ENCODE assay signal across 23 cellular contexts in genomic region chr5:150341989-150342388, GRCh38. TPM values are rescaled to one million over a fixed set of nuclear protein-coding genes. Genes with fewer than 3 reads are reported as not detected.
DNase-seq lines count a peak whose midpoint lies in the region; ATAC-seq, FAIRE-seq and TF ChIP-seq lines count a peak whose summit lies in the region.
"Had no signal": no experiment of that assay in that cellular context is flagged by ENCODE, and none has a peak within 500 bp of the region (broad histone marks: within the 10 kb centered on the region; RNA-seq: fewer than 3 reads in every experiment).

No MANE protein-coding gene starts in this region.

- H2AFZ ChIP-seq in HepG2 (ENCODE audit: low read length) (no peak overlapping the region), KMS-11 (ENCODE audit: low read depth) (no peak overlapping the region)
- H2AFZ ChIP-seq: GM23338 had no signal

- H3K9me3 ChIP-seq in HepG2 (ENCODE audit: low read length) (no peaks in the 10 kb centered on the region), right lobe of liver (no peaks in the 10 kb centered on the region)
- H3K9me3 ChIP-seq: HAP-1 had no signal

- no peak overlapping the region for H3K4me3 Mint-ChIP-seq in central memory CD8-positive, alpha-beta T cell
- H3K4me3 Mint-ChIP-seq in T-cell = no peak overlapping the region
- H3K4me3 Mint-ChIP-seq: CD14-positive monocyte; CD4-positive, alpha-beta T cell; CD8-positive, alpha-beta memory T cell; GM23338; HFFc6 had no signal

- no peak for FAIRE-seq in HepG2 (lab: Jason Lieb, UNC)
- FAIRE-seq: D721Med, GM19239, H54 had no signal

- no peaks in the 10 kb centered on the region for H3K36me3 Mint-ChIP-seq in central memory CD8-positive, alpha-beta T cell (ENCODE audit: insufficient read depth)
- no peaks in the 10 kb centered on the region for H3K36me3 Mint-ChIP-seq in T-cell
- H3K36me3 Mint-ChIP-seq: CD14-positive monocyte; CD8-positive, alpha-beta memory T cell had no signal

- peaks cover 15% of the 10 kb centered on the region for H3K4me1 Mint-ChIP-seq in central memory CD8-positive, alpha-beta T cell
- H3K4me1 Mint-ChIP-seq in T-cell = peaks cover 0 to 6% (median 4%) of the 10 kb centered on the region in 3 donors

- no peak overlapping the region for H3K4me3 ChIP-seq in HepG2 (replicated peaks in 1 of 3; ENCODE audit: insufficient read depth in 1 of 3, low read depth in 2 of 3, low read length in 3 of 3)
- H3K4me3 ChIP-seq in right lobe of liver = no peak overlapping the region
- H3K4me3 ChIP-seq in KMS-11 (IDR thresholded peaks at IDR 0.05; ENCODE audit: insufficient read depth, low read depth, low read length) = no peak overlapping the region
- H3K4me3 ChIP-seq: GM12878, GM23338, HAP-1 had no signal

- no peaks in the 10 kb centered on the region for H3K27me3 Mint-ChIP-seq in central memory CD8-positive, alpha-beta T cell
- H3K27me3 Mint-ChIP-seq in T-cell = peaks cover 4% of the 10 kb centered on the region in 2 donors
- H3K27me3 Mint-ChIP-seq: CD4-positive, alpha-beta T cell had no signal

- no peaks in the 10 kb centered on the region for H3K9me3 Mint-ChIP-seq in central memory CD8-positive, alpha-beta T cell
- H3K9me3 Mint-ChIP-seq in T-cell = no peaks in the 10 kb centered on the region
- H3K9me3 Mint-ChIP-seq: CD4-positive, alpha-beta T cell; GM23338; HFFc6 had no signal

- H3K36me3 ChIP-seq in HepG2 (replicated peaks in 1 of 2; ENCODE audit: control insufficient read depth in 1 of 2, insufficient read depth in 2 of 2, low read length in 2 of 2) (no peaks in the 10 kb centered on the region), right lobe of liver (no peaks in the 10 kb centered on the region), KMS-11 (ENCODE audit: insufficient read depth) (no peaks in the 10 kb centered on the region)
- H3K36me3 ChIP-seq: HAP-1 had no signal

- intact Hi-C loops in HepG2 (cut with micrococcal nuclease; ENCODE audit: unreplicated experiment) = no loop called here
- intact Hi-C loops in right lobe of liver (cut with DNase I) = loop anchor here in 1 of 2 donors (10.0 kb wide), 1 partner anchor 177 kb away; the partner anchor contains the start of gene CDX1

- no peak for TF ChIP-seq POLR2A in HepG2 (IDR thresholded peaks at IDR 0.05; ENCODE audit: insufficient read depth in 1 of 2, low read depth in 2 of 2, low read length in 2 of 2)
- TF ChIP-seq POLR2A in right lobe of liver (IDR thresholded peaks at IDR 0.05) = no peak

- no peak for TF ChIP-seq EP300 in HepG2 (IDR thresholded peaks at IDR 0.05; ENCODE audit: low read depth in 2 of 2, low read length in 2 of 2)
- TF ChIP-seq EP300 in HepG2 (CRISPR knock-in tag; IDR thresholded peaks at IDR 0.05; ENCODE audit: borderline replicate concordance) = no peak

- in situ Hi-C loops in HepG2 (cut with HindIII; ENCODE audit: extremely low pct_ligation_motif_present, low pct_unique_long_range_greater_than_20kb) = no loop called here

- H3K27me3 ChIP-seq in HepG2 (ENCODE audit: control insufficient read depth in 1 of 2, insufficient read depth in 2 of 2, low read length in 2 of 2) = peaks cover 2 to 6% of the 10 kb centered on the region in 2 experiments; a peak in 2 of 5 replicates
- no peaks in the 10 kb centered on the region for H3K27me3 ChIP-seq in right lobe of liver
- no peaks in the 10 kb centered on the region for H3K27me3 ChIP-seq in KMS-11 (ENCODE audit: insufficient read depth, low read depth)

- H3K9ac ChIP-seq in HepG2 (ENCODE audit: insufficient read depth, low read depth, low read length) (no peak overlapping the region), KMS-11 (no peak overlapping the region)

- 17% methylated on average over 1 of the region's 1 CpG for WGBS in HepG2 (ENCODE audit: low lambda C conversion rate)
- WGBS in right lobe of liver (ENCODE audit: insufficient coverage, low coverage, low lambda C conversion rate, missing lambda C conversion rate) = no CpG with 5 or more reads among the region's 1 CpG

- no peak for TF ChIP-seq RAD21 in HepG2 (CRISPR knock-in tag; IDR thresholded peaks at IDR 0.05)

- no peak for DNase-seq in HepG2 (ENCODE audit: low spot score)
- no peak for DNase-seq in right lobe of liver
- no peak for DNase-seq in central memory CD8-positive, alpha-beta T cell (ENCODE audit: low spot score in 2 of 2)
- no peak for DNase-seq in activated CD4-positive, alpha-beta T cell treated with anti-CD3 and anti-CD28 coated beads for 48 hours
- no peak for DNase-seq in T-cell
- DNase-seq: 8988T; CD4-positive, alpha-beta T cell; CD8-positive, alpha-beta memory T cell; DMS 273 treated with DMSO at 0.1 percent for 48 hours; DMS79; EL; GDM1; HFFc6 had no signal

- H3K79me2 ChIP-seq in HepG2 (ENCODE audit: insufficient read depth, low read length) (no peaks in the 10 kb centered on the region), KMS-11 (ENCODE audit: insufficient read depth, low read depth) (no peaks in the 10 kb centered on the region)

- peak overlapping the region; percentile 74 for H3K27ac Mint-ChIP-seq in central memory CD8-positive, alpha-beta T cell (ENCODE audit: low read depth)
- H3K27ac Mint-ChIP-seq in T-cell = no peak overlapping the region
- H3K27ac Mint-ChIP-seq: CD4-positive, alpha-beta T cell; CD8-positive, alpha-beta memory T cell; GM23338; HFFc6 had no signal

- ATAC-seq in HepG2 = no peak
- no peak for ATAC-seq in right lobe of liver
- ATAC-seq in central memory CD8-positive, alpha-beta T cell (replicated peaks; ENCODE audit: extremely low read depth, poor library complexity, severe bottlenecking) = no peak
- no peak for ATAC-seq in T-cell (replicated peaks in 1 of 4)
- ATAC-seq in GM19463 (IDR thresholded peaks at IDR 0.05; ENCODE audit: unreplicated experiment) = no peak
- ATAC-seq: GM23338 had no signal

- H3K4me2 ChIP-seq in HepG2 (ENCODE audit: low read depth, low read length) (no peak overlapping the region), KMS-11 (peak overlapping the region; percentile 87; the same call in 1 of the 2 replicates)
- H3K4me2 ChIP-seq: GM23338 had no signal

- CTCF ChIA-PET in HepG2 (lab: Yijun Ruan, JAX; ENCODE audit: low intra/inter-chr PET ratio, low total read pairs) (no interaction called here), T-cell (lab: Charles Lee) (no interaction called here)

- no TSS peak for BruUV-seq in HepG2 (replicated peaks; lab: Mats Ljungman, UMichigan)

- POLR2A ChIA-PET in HepG2 (lab: Yijun Ruan, JAX) = no interaction called here
- POLR2A ChIA-PET in T-cell (lab: Charles Lee) = no interaction called here

- TF ChIP-seq CTCF in HepG2 (CRISPR knock-in tag; IDR thresholded peaks at IDR 0.05) (no peak), right lobe of liver (IDR thresholded peaks at IDR 0.05) (no peak), KMS-11 (conservative IDR thresholded peaks at IDR 0.05; ENCODE audit: low read depth, low read length) (no peak)

- peaks cover 31% of the 10 kb centered on the region for H3K4me1 ChIP-seq in HepG2 (ENCODE audit: insufficient read depth, low read length)
- H3K4me1 ChIP-seq in right lobe of liver = no peaks in the 10 kb centered on the region
- H3K4me1 ChIP-seq in KMS-11 (ENCODE audit: low read depth, poor library complexity, severe bottlenecking) = peaks cover 77% of the 10 kb centered on the region

- H4K20me1 ChIP-seq in HepG2 (ENCODE audit: insufficient read depth, low read length) (no peaks in the 10 kb centered on the region), KMS-11 (ENCODE audit: insufficient read depth) (no peaks in the 10 kb centered on the region)

- no peak overlapping the region for H3K27ac ChIP-seq in HepG2 (ENCODE audit: extremely low read length, insufficient read depth, low read length)
- no peak overlapping the region for H3K27ac ChIP-seq in right lobe of liver
- H3K27ac ChIP-seq in KMS-11 = peak overlapping the region; percentile 83

RNA-seq across cellular contexts. Expression of gene TCOF1, which starts 15.5 kb away (rescaled TPM):
- total RNA-seq in HepG2 (2016; rRNA removed; fragmentation: Illumina TruSeq; extraction: Trizol) = 41.6 and 44.5 TPM in 2 replicates
- 7.0 and 8.0 TPM in 2 replicates for total RNA-seq in HepG2 (2016; cell fraction: cytosol; rRNA removed; fragmentation: Illumina TruSeq; extraction: Trizol; ENCODE audit: low read depth)
- 34.8 and 42.9 TPM in 2 replicates for total RNA-seq in HepG2 (2016; cell fraction: insoluble cytoplasmic fraction; rRNA removed; fragmentation: Illumina TruSeq; extraction: Trizol)
- total RNA-seq in HepG2 (2016; cell fraction: membrane; rRNA removed; fragmentation: Illumina TruSeq; extraction: Trizol) = 12.4 and 12.6 TPM in 2 replicates
- 38.8 and 43.2 TPM in 2 replicates for total RNA-seq in HepG2 (2016; cell fraction: nucleus; rRNA removed; fragmentation: Illumina TruSeq; extraction: Trizol)
- polyA plus RNA-seq in HepG2 (2011; rRNA removed) = 9.9 and 10.1 TPM in 2 replicates
- 5.7 and 7.4 TPM in 2 replicates for polyA plus RNA-seq in HepG2 (2011; cell fraction: cytosol; rRNA removed)
- polyA plus RNA-seq in HepG2 (2011; cell fraction: nucleus; rRNA removed) = 27.8 and 31.6 TPM in 2 replicates
- 14.9 and 19.7 TPM in 2 replicates for polyA plus RNA-seq in HepG2 (2012)
- 2.9 and 3.4 TPM in 2 replicates for polyA plus RNA-seq in HepG2 (2016; cell fraction: cytosol; fragmentation: Illumina TruSeq; extraction: Trizol; ENCODE audit: low read depth)
- 38.4 and 54.0 TPM in 2 replicates for polyA plus RNA-seq in HepG2 (2016; cell fraction: insoluble cytoplasmic fraction; fragmentation: Illumina TruSeq; extraction: Trizol; ENCODE audit: low read depth)
- 6.2 and 8.3 TPM in 2 replicates for polyA plus RNA-seq in HepG2 (2016; cell fraction: membrane; fragmentation: Illumina TruSeq; extraction: Trizol; ENCODE audit: low read depth)
- 61.9 and 69.6 TPM in 2 replicates for polyA plus RNA-seq in HepG2 (2016; cell fraction: nucleus; fragmentation: Illumina TruSeq; extraction: Trizol; ENCODE audit: insufficient read depth, low read depth)
- 16.4 and 42.6 TPM in 2 replicates for polyA minus RNA-seq in HepG2 (2011; rRNA and poly(A)+ RNA removed; ENCODE audit: low replicate concordance)
- polyA minus RNA-seq in HepG2 (2011; cell fraction: cytosol; rRNA and poly(A)+ RNA removed) = 9.8 and 12.7 TPM in 2 replicates
- polyA minus RNA-seq in HepG2 (2011; cell fraction: nucleus; rRNA and poly(A)+ RNA removed) = 19.2 and 20.5 TPM in 2 replicates
- total RNA-seq in right lobe of liver = 10 to 100 TPM in 2 of 6 experiments, 1 to 10 TPM in 4; 6.7 to 12.0 (median 8.9) TPM
- total RNA-seq in T-cell = 10 to 100 TPM; 50.4 to 67.8 (median 58.4) TPM

RNA-seq across cellular contexts. Expression of gene ARSI, which starts 39.3 kb away (rescaled TPM):
- total RNA-seq in HepG2 (2016; rRNA removed; fragmentation: Illumina TruSeq; extraction: Trizol) (17.6 and 33.9 TPM in 2 replicates), right lobe of liver (under 1 TPM in 5 of 6 experiments, not detected in 1; 0.06 to 0.51 (median 0.20) TPM), T-cell (under 1 TPM in 1 of 5 donors, not detected in 4; 0.09 TPM)
- total RNA-seq in HepG2 (2016; cell fraction: cytosol; rRNA removed; fragmentation: Illumina TruSeq; extraction: Trizol; ENCODE audit: low read depth) = 3.1 and 3.4 TPM in 2 replicates
- total RNA-seq in HepG2 (2016; cell fraction: insoluble cytoplasmic fraction; rRNA removed; fragmentation: Illumina TruSeq; extraction: Trizol) = 21.4 and 37.4 TPM in 2 replicates
- 11.0 and 13.0 TPM in 2 replicates for total RNA-seq in HepG2 (2016; cell fraction: membrane; rRNA removed; fragmentation: Illumina TruSeq; extraction: Trizol)
- total RNA-seq in HepG2 (2016; cell fraction: nucleus; rRNA removed; fragmentation: Illumina TruSeq; extraction: Trizol) = 25.8 and 28.7 TPM in 2 replicates
- 4.2 and 6.4 TPM in 2 replicates for polyA plus RNA-seq in HepG2 (2011; rRNA removed)
- 6.1 and 8.6 TPM in 2 replicates for polyA plus RNA-seq in HepG2 (2011; cell fraction: cytosol; rRNA removed)
- 5.3 and 5.7 TPM in 2 replicates for polyA plus RNA-seq in HepG2 (2011; cell fraction: nucleus; rRNA removed)
- 2.2 and 3.5 TPM in 2 replicates for polyA plus RNA-seq in HepG2 (2012)
- 2.1 and 2.4 TPM in 2 replicates for polyA plus RNA-seq in HepG2 (2016; cell fraction: cytosol; fragmentation: Illumina TruSeq; extraction: Trizol; ENCODE audit: low read depth)
- polyA plus RNA-seq in HepG2 (2016; cell fraction: insoluble cytoplasmic fraction; fragmentation: Illumina TruSeq; extraction: Trizol; ENCODE audit: low read depth) = 14.2 and 17.0 TPM in 2 replicates
- polyA plus RNA-seq in HepG2 (2016; cell fraction: membrane; fragmentation: Illumina TruSeq; extraction: Trizol; ENCODE audit: low read depth) = 5.0 and 7.0 TPM in 2 replicates
- 29.1 and 30.1 TPM in 2 replicates for polyA plus RNA-seq in HepG2 (2016; cell fraction: nucleus; fragmentation: Illumina TruSeq; extraction: Trizol; ENCODE audit: insufficient read depth, low read depth)
- 0.07 and 16.9 TPM in 2 replicates for polyA minus RNA-seq in HepG2 (2011; rRNA and poly(A)+ RNA removed; ENCODE audit: low replicate concordance)
- polyA minus RNA-seq in HepG2 (2011; cell fraction: cytosol; rRNA and poly(A)+ RNA removed) = 5.9 and 6.4 TPM in 2 replicates
- polyA minus RNA-seq in HepG2 (2011; cell fraction: nucleus; rRNA and poly(A)+ RNA removed) = 4.8 and 6.6 TPM in 2 replicates
- total RNA-seq: CD8-positive, alpha-beta memory T cell; GM12878 had no signal
- polyA plus RNA-seq: CD14-positive monocyte; CD8-positive, alpha-beta memory T cell; GM12878 had no signal

RNA-seq across cellular contexts. Expression of gene CAMK2A, which starts 52.4 kb away (rescaled TPM):
- total RNA-seq in HepG2 (2016; rRNA removed; fragmentation: Illumina TruSeq; extraction: Trizol) (0.11 TPM in 1 of 2 replicates, not detected in the other), right lobe of liver (under 1 TPM in 3 of 6 experiments, not detected in 3; 0.10 to 0.26 (median 0.23) TPM), T-cell (not detected)
- total RNA-seq in HepG2 (2016; cell fraction: cytosol; rRNA removed; fragmentation: Illumina TruSeq; extraction: Trizol; ENCODE audit: low read depth) = not detected in 2 replicates
- total RNA-seq in HepG2 (2016; cell fraction: insoluble cytoplasmic fraction; rRNA removed; fragmentation: Illumina TruSeq; extraction: Trizol) = 0.03 and 0.09 TPM in 2 replicates
- total RNA-seq in HepG2 (2016; cell fraction: membrane; rRNA removed; fragmentation: Illumina TruSeq; extraction: Trizol) = not detected in 2 replicates
- total RNA-seq in HepG2 (2016; cell fraction: nucleus; rRNA removed; fragmentation: Illumina TruSeq; extraction: Trizol) = 0.25 and 0.40 TPM in 2 replicates
- polyA plus RNA-seq in HepG2 (2011; rRNA removed) = 0.16 TPM in 1 of 2 replicates, not detected in the other
- polyA plus RNA-seq in HepG2 (2011; cell fraction: cytosol; rRNA removed) = 0.03 and 0.04 TPM in 2 replicates
- 0.09 and 0.39 TPM in 2 replicates for polyA plus RNA-seq in HepG2 (2011; cell fraction: nucleus; rRNA removed)
- 0.03 and 0.08 TPM in 2 replicates for polyA plus RNA-seq in HepG2 (2012)
- polyA plus RNA-seq in HepG2 (2016; cell fraction: cytosol; fragmentation: Illumina TruSeq; extraction: Trizol; ENCODE audit: low read depth) = 0.06 TPM in 1 of 2 replicates, not detected in the other
- polyA plus RNA-seq in HepG2 (2016; cell fraction: insoluble cytoplasmic fraction; fragmentation: Illumina TruSeq; extraction: Trizol; ENCODE audit: low read depth) = 0.05 TPM in 1 of 2 replicates, not detected in the other
- not detected in 2 replicates for polyA plus RNA-seq in HepG2 (2016; cell fraction: membrane; fragmentation: Illumina TruSeq; extraction: Trizol; ENCODE audit: low read depth)
- polyA plus RNA-seq in HepG2 (2016; cell fraction: nucleus; fragmentation: Illumina TruSeq; extraction: Trizol; ENCODE audit: insufficient read depth, low read depth) = 0.34 and 0.43 TPM in 2 replicates
- 0.14 TPM in 1 of 2 replicates, not detected in the other for polyA minus RNA-seq in HepG2 (2011; rRNA and poly(A)+ RNA removed; ENCODE audit: low replicate concordance)
- not detected in 2 replicates for polyA minus RNA-seq in HepG2 (2011; cell fraction: cytosol; rRNA and poly(A)+ RNA removed)
- polyA minus RNA-seq in HepG2 (2011; cell fraction: nucleus; rRNA and poly(A)+ RNA removed) = 0.12 TPM in 1 of 2 replicates, not detected in the other
- total RNA-seq: A673; CD8-positive, alpha-beta memory T cell; GM23338 had no signal
- polyA plus RNA-seq: CD14-positive monocyte; CD8-positive, alpha-beta memory T cell; GM12878 had no signal
